In the genomic region with DNA sequence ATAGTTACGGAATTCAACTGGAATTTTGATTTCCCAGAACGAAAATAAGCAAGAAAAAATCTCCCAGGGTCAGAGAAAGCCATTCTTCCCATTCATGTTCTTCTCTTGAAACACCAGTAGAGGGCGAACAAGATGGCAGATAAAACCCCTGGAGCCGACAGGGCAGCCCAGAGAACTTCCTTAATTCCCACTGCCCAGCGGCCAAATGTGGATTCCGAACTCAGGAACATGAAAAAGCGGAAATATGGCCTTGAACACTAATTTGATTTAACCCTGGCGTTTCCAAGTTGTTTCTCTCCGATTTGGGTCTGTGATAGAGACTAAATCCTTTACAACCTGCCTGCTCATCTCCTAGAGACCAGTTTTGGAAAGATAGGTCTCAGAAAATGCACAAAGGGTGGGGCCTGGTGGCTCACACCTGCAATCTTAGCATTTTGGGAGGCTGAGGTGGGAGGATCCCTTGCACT, we compare ENCODE assay signal across 8 cellular contexts.
DNase-seq lines count a peak whose midpoint lies in the region; ATAC-seq, FAIRE-seq and TF ChIP-seq lines count a peak whose summit lies in the region.

No MANE protein-coding gene starts in this region.

- H3K36me3 ChIP-seq in SJSA1 (no peaks in the 10 kb centered on the region), bronchial epithelial cell (ENCODE audit: control insufficient read depth, insufficient read depth, low read length) (no peaks in the 10 kb centered on the region)

- H3K27ac ChIP-seq in SJSA1, result no peak overlapping the region

- DNase-seq in DMS 273 treated with DMSO at 0.1 percent for 48 hours (lab: John Stamatoyannopoulos, UW), result peak; percentile 25
- DNase-seq in NAMALWA (ENCODE audit: low spot score), result peak; percentile 60
- DNase-seq in SJSA1 (ENCODE audit: low read depth in 1 of 2, low spot score in 2 of 2), result peak; percentile 54 to 64
- peak; percentile 53 for DNase-seq in bronchial epithelial cell (ENCODE audit: low read depth)
- peak; percentile 89 for DNase-seq in iPS-NIHi7 (ENCODE audit: extremely low spot score)
- peak; percentile 32 for DNase-seq in smooth muscle cell of the brain vasculature (ENCODE audit: low read depth, low spot score)

- FAIRE-seq in bronchial epithelial cell (lab: Jason Lieb, UNC), result no peak

- H3K4me3 ChIP-seq in SJSA1 (no peak overlapping the region), bronchial epithelial cell (ENCODE audit: low read depth, low read length) (no peak overlapping the region)

- H3K9me3 ChIP-seq in SJSA1 (replicated peaks), result 0 out of 2 replicates have a peak, but pooled peaks cover 2% of the 10 kb centered on the region

- peak; percentile 72 for TF ChIP-seq CTCF in bronchial epithelial cell (IDR thresholded peaks at IDR 0.05; ENCODE audit: insufficient read depth, low read length, severe bottlenecking)

- ATAC-seq in GM21529 (IDR thresholded peaks at IDR 0.05; ENCODE audit: unreplicated experiment) (peak; percentile 82), HG03139 (IDR thresholded peaks at IDR 0.05; ENCODE audit: unreplicated experiment) (no peak)

- H3K4me1 ChIP-seq in SJSA1 (replicated peaks), result no peaks in the 10 kb centered on the region

- H3K27me3 ChIP-seq in SJSA1 (replicated peaks), result no peaks in the 10 kb centered on the region
- H3K27me3 ChIP-seq in bronchial epithelial cell (ENCODE audit: control insufficient read depth, insufficient read depth, low read length), result no peaks in the 10 kb centered on the region

Comparison
In these comparisons a context has a peak if more than half of its experiments do, and no peak if none do; other contexts are left out.
1. DNase-seq: peak in every context shown above with its lines; median percentile 89 in iPS-NIHi7; 60 in NAMALWA; 59 in SJSA1; 53 in bronchial epithelial cell; 32 in smooth muscle cell of the brain vasculature; 25 in DMS 273 treated with DMSO at 0.1 percent for 48 hours.